9 cellular contexts compared by ENCODE assay signal in genomic region chr10:89207801-89208551, GRCh38. TPM values are rescaled to one million over a fixed set of nuclear protein-coding genes. Genes with fewer than 3 reads are reported as not detected.
DNase-seq lines count a peak whose midpoint lies in the region; ATAC-seq and TF ChIP-seq lines count a peak whose summit lies in the region.
"Had no signal": no experiment of that assay in that cellular context is flagged by ENCODE, and none has a peak within 500 bp of the region (broad histone marks: within the 10 kb centered on the region; RNA-seq: fewer than 3 reads in every experiment).

No MANE protein-coding gene starts in this region.

- CTCF ChIA-PET in IMR-90 (lab: Yijun Ruan, JAX), result interaction anchor here (1.4 to 2.6 kb wide), 2 partner anchors 9 to 178 kb away, joined by 5 to 12 read pairs; no protein-coding TSS in a partner anchor

- DNase-seq in DMS53 (lab: John Stamatoyannopoulos, UW) (peak; percentile 74), IMR-90 (no peak), adrenal gland (peak in 6 of 7 donors; percentile 36 to 71 (median 48)), hepatic stellate cell (ENCODE audit: low spot score) (peak; percentile 45), prostate gland (ENCODE audit: low spot score) (peak; percentile 10), SK-N-DZ (ENCODE audit: low spot score) (no peak), pons (ENCODE audit: low spot score) (no peak)

- no peak overlapping the region for H4K91ac ChIP-seq in IMR-90 (ENCODE audit: insufficient read depth, low read depth, low read length)

- peak overlapping the region in 1 of 2 experiments; percentile 25; a peak in 1 of 4 replicates for H4K8ac ChIP-seq in IMR-90 (ENCODE audit: low read depth in 2 of 2, low read length in 2 of 2)

- H3K79me1 ChIP-seq in IMR-90 (ENCODE audit: low read depth in 1 of 2, low read length in 2 of 2), result no peaks in the 10 kb centered on the region

- H2AK5ac ChIP-seq in IMR-90 (ENCODE audit: low read depth, low read length), result no peak overlapping the region

- no peaks in the 10 kb centered on the region for H3K36me3 ChIP-seq in IMR-90 (ENCODE audit: control insufficient read depth, insufficient read depth, low read length)
- H3K36me3 ChIP-seq in adrenal gland (replicated peaks in 1 of 2), result no peaks in the 10 kb centered on the region
- no peaks in the 10 kb centered on the region for H3K36me3 ChIP-seq in prostate gland

- in situ Hi-C loops in IMR-90 (cut with MboI; ENCODE audit: low sequenced_read_pairs), result no loop called here

- TF ChIP-seq CTCF in IMR-90 (conservative IDR thresholded peaks at IDR 0.05; ENCODE audit: low read depth, low read length) (no peak), adrenal gland (IDR thresholded peaks at IDR 0.05) (no peak), prostate gland (IDR thresholded peaks at IDR 0.05) (no peak)

- H3K14ac ChIP-seq in IMR-90 (replicated peaks; ENCODE audit: low read depth, low read length), result peak overlapping the region; percentile 34

- H3K9me1 ChIP-seq in IMR-90 (ENCODE audit: insufficient read depth, low read length), result peaks cover 11% of the 10 kb centered on the region

- H3K4me1 ChIP-seq in IMR-90 (ENCODE audit: control insufficient read depth, insufficient read depth, low read length), result peaks cover 17% of the 10 kb centered on the region
- H3K4me1 ChIP-seq in adrenal gland (replicated peaks in 1 of 2), result peaks cover 10 to 18% of the 10 kb centered on the region in 2 donors
- H3K4me1 ChIP-seq in prostate gland (replicated peaks), result no peaks in the 10 kb centered on the region

- no peak overlapping the region for H3K56ac ChIP-seq in IMR-90 (ENCODE audit: extremely low read depth, insufficient read depth, low read length)

- no peak overlapping the region for H2BK5ac ChIP-seq in IMR-90 (ENCODE audit: low read depth, low read length, poor library complexity, severe bottlenecking)

- peak overlapping the region; percentile 56; the same call in 1 of the 2 replicates for H2BK120ac ChIP-seq in IMR-90 (ENCODE audit: low read depth, low read length)

- H3K18ac ChIP-seq in IMR-90 (ENCODE audit: low read depth, low read length), result peak overlapping the region; percentile 54

- 0 out of 2 replicates have a peak overlapping the region, but pooled peaks have one; percentile 3 for H2BK20ac ChIP-seq in IMR-90 (ENCODE audit: low read depth, low read length)

- peak overlapping the region; percentile 42 for H3K4ac ChIP-seq in IMR-90 (ENCODE audit: low read depth, low read length)

- POLR2A ChIA-PET in IMR-90 (lab: Charles Lee; ENCODE audit: unreplicated experiment), result interaction anchor here (0.7 kb wide), 1 partner anchor 178 kb away, joined by 3 read pairs; no protein-coding TSS in a partner anchor

- H4K5ac ChIP-seq in IMR-90 (ENCODE audit: low read depth, low read length), result peak overlapping the region; percentile 1; the same call in 1 of the 2 replicates

- ATAC-seq in IMR-90 (ENCODE audit: low read depth), result peak; percentile 33
- ATAC-seq in HG03196 (IDR thresholded peaks at IDR 0.05; ENCODE audit: unreplicated experiment), result no peak

- dilution Hi-C loops in IMR-90 (cut with HindIII; ENCODE audit: low sequenced_read_pairs, unreplicated experiment), result loop anchor here (25.0 kb wide), 1 partner anchor 196 kb away; no protein-coding TSS in a partner anchor

- peak overlapping the region; percentile 37; the same call in 1 of the 2 replicates for H3K9ac ChIP-seq in IMR-90 (ENCODE audit: low read depth, low read length)
- H3K9ac ChIP-seq: KMS-11 had no signal

- H2AFZ ChIP-seq in IMR-90 (replicated peaks; ENCODE audit: low read length, poor library complexity), result peak overlapping the region; percentile 89

- H3K9me3 ChIP-seq in IMR-90 (ENCODE audit: control insufficient read depth, insufficient read depth, low read length) (no peaks in the 10 kb centered on the region), adrenal gland (replicated peaks in 1 of 3) (no peaks in the 10 kb centered on the region), prostate gland (no peaks in the 10 kb centered on the region)

- H4K20me1 ChIP-seq in IMR-90 (ENCODE audit: insufficient read depth, low read length), result no peaks in the 10 kb centered on the region

- H3K27ac ChIP-seq in IMR-90 (ENCODE audit: insufficient read depth, low read length) (peak overlapping the region; percentile 18; the same call in 1 of the 2 replicates), adrenal gland (peak overlapping the region in 4 of 5 donors; percentile 30 to 65 (median 40)), prostate gland (peak overlapping the region; percentile 41 to 56)
- H3K27ac ChIP-seq: KMS-11 had no signal

- peak overlapping the region; percentile 55 for H3K23ac ChIP-seq in IMR-90 (ENCODE audit: low read depth, low read length)

- H2AK9ac ChIP-seq in IMR-90 (replicated peaks; ENCODE audit: low read depth, low read length, poor library complexity), result peak overlapping the region; percentile 29

- H2BK15ac ChIP-seq in IMR-90 (ENCODE audit: low read depth, low read length), result peak overlapping the region; percentile 37; the same call in 2 of the 3 replicates

- peak overlapping the region; percentile 76 for H3K4me2 ChIP-seq in IMR-90 (ENCODE audit: low read depth, low read length)
- H3K4me2 ChIP-seq: KMS-11 had no signal

- no peak for TF ChIP-seq RAD21 in IMR-90 (IDR thresholded peaks at IDR 0.05; ENCODE audit: low read length)

- intact Hi-C loops in IMR-90 (cut with micrococcal nuclease), result no loop called here
- intact Hi-C loops in adrenal gland (cut with DNase I), result loop anchor here in 1 of 2 donors (10.0 kb wide), 1 partner anchor 103 kb away; no protein-coding TSS in a partner anchor
- intact Hi-C loops in prostate gland (cut with DNase I), result loop anchor here (5.0 kb wide), 1 partner anchor 271 kb away; no protein-coding TSS in a partner anchor

- no peak for TF ChIP-seq POLR2A in IMR-90 (IDR thresholded peaks at IDR 0.05; ENCODE audit: low read depth, low read length)
- no peak for TF ChIP-seq POLR2A in adrenal gland (IDR thresholded peaks at IDR 0.05)
- no peak for TF ChIP-seq POLR2A in prostate gland (IDR thresholded peaks at IDR 0.05)

- H3K27me3 ChIP-seq in IMR-90 (ENCODE audit: control insufficient read depth, insufficient read depth, low read length) (peaks cover 8% of the 10 kb centered on the region), adrenal gland (peaks cover 25% of the 10 kb centered on the region), prostate gland (replicated peaks; ENCODE audit: insufficient read depth) (no peaks in the 10 kb centered on the region)

- 18% methylated on average over 39 of the region's 60 CpGs; no CpG with 5 or more reads in 1 of the 2 experiments for WGBS in IMR-90 (ENCODE audit: extremely low coverage in 2 of 2, insufficient read length in 1 of 2), 2 experiments
- 6 to 13% (median 8%) methylated on average over 31 to 60 of the region's 60 CpGs for WGBS in adrenal gland, 4 donors
- 11% methylated on average over 57 of the region's 60 CpGs for WGBS in prostate gland

- H3K4me3 ChIP-seq in IMR-90 (ENCODE audit: insufficient read depth, low read depth, low read length), result peak overlapping the region; percentile 39
- peak overlapping the region in 3 of 4 donors; percentile 22 to 53 (median 34) for H3K4me3 ChIP-seq in adrenal gland
- H3K4me3 ChIP-seq in prostate gland, result peak overlapping the region; percentile 32 to 40

- BruUV-seq in IMR-90 (replicated peaks; lab: Mats Ljungman, UMichigan), result no TSS peak

TF ChIP-seq in IMR-90, 13 proteins besides CTCF, POLR2A, EP300 and RAD21:
- TF ChIP-seq SMC3 (IDR thresholded peaks at IDR 0.05; ENCODE audit: low read depth, low read length), result no peak
- no peak for TF ChIP-seq BHLHE40 (IDR thresholded peaks at IDR 0.05; ENCODE audit: low read depth, low read length)
- no peak for TF ChIP-seq ELK1 (IDR thresholded peaks at IDR 0.05; ENCODE audit: borderline replicate concordance, low read depth, low read length)
- no peak for TF ChIP-seq RCOR1 (IDR thresholded peaks at IDR 0.05; ENCODE audit: insufficient replicate concordance, low read length)
- no peak for TF ChIP-seq MAFK (IDR thresholded peaks at IDR 0.05; ENCODE audit: low read depth, low read length)
- no peak for TF ChIP-seq MXI1 (IDR thresholded peaks at IDR 0.05; ENCODE audit: borderline replicate concordance, low read depth, low read length)
- no peak for TF ChIP-seq CEBPB (IDR thresholded peaks at IDR 0.05; ENCODE audit: low read depth, low read length)
- no peak for TF ChIP-seq CHD1 (IDR thresholded peaks at IDR 0.05; ENCODE audit: low read depth, low read length)
- no peak for TF ChIP-seq FOS (IDR thresholded peaks at IDR 0.05; ENCODE audit: low read depth, low read length)
- no peak for TF ChIP-seq NFE2L2 (IDR thresholded peaks at IDR 0.05; ENCODE audit: low read depth, low read length)

RNA-seq across cellular contexts. Expression of gene CH25H, which starts 0.9 kb away (rescaled TPM):
- total RNA-seq in IMR-90 (2012; rRNA removed) (0.18 TPM in 1 of 2 replicates, not detected in the other), adrenal gland (10 to 100 TPM in 4 of 8 donors, 1 to 10 TPM in 4; 1.8 to 16.3 (median 8.8) TPM), prostate gland (1 to 10 TPM; 1.1 to 1.6 TPM)
- polyA plus RNA-seq in IMR-90 (2012; rRNA removed) (0.12 and 0.19 TPM in 2 replicates), adrenal gland (1 to 10 TPM in 1 of 3 donors, under 1 TPM in 2; 0.80 to 2.9 (median 0.81) TPM)
- 0.38 TPM in 1 of 2 replicates, not detected in the other for polyA plus RNA-seq in IMR-90 (2012; cell fraction: cytosol; rRNA removed)
- polyA plus RNA-seq in IMR-90 (2012; cell fraction: nucleus; rRNA removed; ENCODE audit: low replicate concordance), result 0.09 and 0.15 TPM in 2 replicates
- not detected in 2 replicates for polyA plus RNA-seq in SK-N-DZ (2014; cell fraction: cytosol; rRNA removed)
- not detected in 2 replicates for polyA plus RNA-seq in SK-N-DZ (2014; cell fraction: nucleus; rRNA removed)

RNA-seq across cellular contexts. Expression of gene LIPA, which starts 43.6 kb away (rescaled TPM):
- 31.9 and 32.5 TPM in 2 replicates for total RNA-seq in IMR-90 (2012; rRNA removed)
- 16.7 and 23.1 TPM in 2 replicates for polyA plus RNA-seq in IMR-90 (2012; rRNA removed)
- polyA plus RNA-seq in IMR-90 (2012; cell fraction: cytosol; rRNA removed), result 4.7 and 8.1 TPM in 2 replicates
- polyA plus RNA-seq in IMR-90 (2012; cell fraction: nucleus; rRNA removed; ENCODE audit: low replicate concordance), result 1.4 and 12.3 TPM in 2 replicates
- total RNA-seq in adrenal gland, result 100 to 1,000 TPM in 5 of 8 donors, 10 to 100 TPM in 3; 76.6 to 202 (median 134) TPM
- polyA plus RNA-seq in adrenal gland, result 100 to 1,000 TPM in 1 of 3 donors, 10 to 100 TPM in 2; 15.9 to 153 (median 29.8) TPM
- 10 to 100 TPM; 25.6 to 37.2 TPM for total RNA-seq in prostate gland
- 31.8 and 42.3 TPM in 2 replicates for polyA plus RNA-seq in SK-N-DZ (2014; cell fraction: cytosol; rRNA removed)
- polyA plus RNA-seq in SK-N-DZ (2014; cell fraction: nucleus; rRNA removed), result 18.0 and 21.5 TPM in 2 replicates

Comparison
In these comparisons a context has a peak if more than half of its experiments do, and no peak if none do; other contexts are left out.
1. DNase-seq: peak in DMS53 (single experiment), adrenal gland (6 of 7), hepatic stellate cell (single experiment) and prostate gland (single experiment); none in IMR-90 (single experiment), SK-N-DZ (single experiment) and pons (single experiment).
2. Peak in every context shown above with its lines, with median percentiles within 50 percentile points of each other: H3K27ac ChIP-seq and H3K4me3 ChIP-seq.